ENCODE assay signal across 14 cellular contexts in genomic region chr6:144152334-144152900, GRCh38. TPM values are rescaled to one million over a fixed set of nuclear protein-coding genes. Genes with fewer than 3 reads are reported as not detected.
DNase-seq lines count a peak whose midpoint lies in the region; ATAC-seq and TF ChIP-seq lines count a peak whose summit lies in the region.
"Had no signal": no experiment of that assay in that cellular context is flagged by ENCODE, and none has a peak within 500 bp of the region (broad histone marks: within the 10 kb centered on the region; RNA-seq: fewer than 3 reads in every experiment).

No MANE protein-coding gene starts in this region.

- intact Hi-C loops in prostate gland (cut with DNase I) = no loop called here

- H3K4me1 ChIP-seq in prostate gland (replicated peaks) = no peaks in the 10 kb centered on the region

- TF ChIP-seq POLR2A in prostate gland (IDR thresholded peaks at IDR 0.05) = no peak

- peak overlapping the region; percentile 96 for H3K27ac Mint-ChIP-seq in activated T-helper 17 cell treated with anti-CD3 and anti-CD28 coated beads, Interleukin-2, amount 50 U/mL, for 72 hours
- no peak overlapping the region for H3K27ac Mint-ChIP-seq in nephron
- H3K27ac Mint-ChIP-seq: nephron progenitor cell had no signal

- H3K27me3 Mint-ChIP-seq in activated T-helper 17 cell treated with anti-CD3 and anti-CD28 coated beads, Interleukin-2, amount 50 U/mL, for 72 hours = no peaks in the 10 kb centered on the region
- H3K27me3 Mint-ChIP-seq in nephron (ENCODE audit: low read depth) = peaks cover 66% of the 10 kb centered on the region

- H3K9me3 ChIP-seq in prostate gland = no peaks in the 10 kb centered on the region
- H3K9me3 ChIP-seq: suprapubic skin had no signal

- peak overlapping the region; percentile 97 for H3K4me3 Mint-ChIP-seq in activated T-helper 17 cell treated with anti-CD3 and anti-CD28 coated beads, Interleukin-2, amount 50 U/mL, for 72 hours
- H3K4me3 Mint-ChIP-seq in nephron = peak overlapping the region in 2 of 3 experiments; percentile 39 to 90
- H3K4me3 Mint-ChIP-seq: nephron progenitor cell had no signal

- DNase-seq in SIG-M5 treated with dmso at 0.1 percent for 504 hours (lab: John Stamatoyannopoulos, UW; ENCODE audit: unreplicated experiment) = peak; percentile 53
- DNase-seq in SIG-M5 (lab: John Stamatoyannopoulos, UW) = no peak
- no peak for DNase-seq in GM12865 (ENCODE audit: low read depth)
- DNase-seq in GM03348 (ENCODE audit: low spot score) = no peak
- DNase-seq in prostate gland (ENCODE audit: low spot score) = no peak
- DNase-seq: amniotic stem cell, left cardiac atrium, NCI-H1105 treated with DMSO at 0.1 percent for 48 hours, nephron progenitor cell had no signal

- 91% methylated on average over 6 of the region's 6 CpGs for WGBS in prostate gland

- H3K36me3 Mint-ChIP-seq in activated T-helper 17 cell treated with anti-CD3 and anti-CD28 coated beads, Interleukin-2, amount 50 U/mL, for 72 hours (ENCODE audit: low read depth) = peaks cover 68% of the 10 kb centered on the region
- H3K36me3 Mint-ChIP-seq in nephron (ENCODE audit: low read depth) = no peaks in the 10 kb centered on the region

- H3K4me3 ChIP-seq in GM12865 (ENCODE audit: low read depth, low read length) (peak overlapping the region; percentile 94), prostate gland (no peak overlapping the region)

- H3K27me3 ChIP-seq in prostate gland (replicated peaks; ENCODE audit: insufficient read depth) = no peaks in the 10 kb centered on the region
- H3K27me3 ChIP-seq: suprapubic skin had no signal

- H3K9me3 Mint-ChIP-seq in activated T-helper 17 cell treated with anti-CD3 and anti-CD28 coated beads, Interleukin-2, amount 50 U/mL, for 72 hours = no peaks in the 10 kb centered on the region
- no peaks in the 10 kb centered on the region for H3K9me3 Mint-ChIP-seq in nephron
- H3K9me3 Mint-ChIP-seq: nephron progenitor cell had no signal

- no peak overlapping the region for H3K27ac ChIP-seq in prostate gland
- H3K27ac ChIP-seq: suprapubic skin had no signal

- TF ChIP-seq CTCF in GM12865 (IDR thresholded peaks at IDR 0.05; ENCODE audit: insufficient read depth, low read depth, low read length, missing control alignments) (no peak), nephron (IDR thresholded peaks at IDR 0.05; ENCODE audit: unreplicated experiment in 3 of 3) (no peak), prostate gland (IDR thresholded peaks at IDR 0.05) (no peak)

- no peaks in the 10 kb centered on the region for H3K36me3 ChIP-seq in prostate gland
- H3K36me3 ChIP-seq: suprapubic skin had no signal

- peaks cover 49% of the 10 kb centered on the region for H3K4me1 Mint-ChIP-seq in activated T-helper 17 cell treated with anti-CD3 and anti-CD28 coated beads, Interleukin-2, amount 50 U/mL, for 72 hours
- H3K4me1 Mint-ChIP-seq in nephron = peaks cover 18% of the 10 kb centered on the region

- ATAC-seq in activated T-helper 17 cell treated with anti-CD3 and anti-CD28 coated beads, Interleukin-2, amount 50 U/mL, for 72 hours (replicated peaks) = no peak
- no peak for ATAC-seq in GM18868 (IDR thresholded peaks at IDR 0.05; ENCODE audit: unreplicated experiment)
- ATAC-seq: left cardiac atrium, Panc1 had no signal

RNA-seq across cellular contexts. Expression of gene STX11, which starts 2.1 kb away (rescaled TPM):
- total RNA-seq in activated T-helper 17 cell treated with anti-CD3 and anti-CD28 coated beads, Interleukin-2, amount 50 U/mL, for 72 hours = 10 to 100 TPM; 22.3 to 25.9 TPM
- 1 to 10 TPM; 1.4 to 8.0 TPM for total RNA-seq in prostate gland

RNA-seq across cellular contexts. Expression of gene SF3B5, which starts 57.0 kb away (rescaled TPM):
- 100 to 1,000 TPM; 114 to 200 TPM for total RNA-seq in activated T-helper 17 cell treated with anti-CD3 and anti-CD28 coated beads, Interleukin-2, amount 50 U/mL, for 72 hours
- total RNA-seq in prostate gland = 100 to 1,000 TPM; 198 to 212 TPM
